In the genomic region with DNA sequence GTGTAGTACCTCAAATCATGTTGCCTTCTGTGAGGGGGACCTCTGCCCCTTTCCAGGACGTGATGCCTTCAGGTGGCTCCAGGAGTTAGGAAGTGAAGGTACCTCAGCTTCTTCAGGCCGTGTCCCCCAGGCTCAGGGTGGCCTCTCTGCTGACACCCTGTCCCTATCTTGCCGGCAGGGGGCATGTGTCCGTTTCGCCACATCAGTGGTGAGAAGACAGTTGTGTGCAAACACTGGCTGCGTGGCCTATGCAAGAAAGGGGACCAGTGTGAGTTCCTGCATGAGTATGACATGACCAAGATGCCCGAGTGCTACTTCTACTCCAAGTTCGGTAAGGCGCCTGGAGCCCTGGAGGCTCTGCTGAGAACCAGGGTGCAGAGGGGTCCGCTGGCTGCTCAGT, we compare ENCODE assay signal across 14 cellular contexts. TPM values are rescaled to one million over a fixed set of nuclear protein-coding genes. Genes with fewer than 3 reads are reported as not detected.
DNase-seq lines count a peak whose midpoint lies in the region; ATAC-seq, FAIRE-seq and TF ChIP-seq lines count a peak whose summit lies in the region.
"Had no signal": no experiment of that assay in that cellular context is flagged by ENCODE, and none has a peak within 500 bp of the region (broad histone marks: within the 10 kb centered on the region; RNA-seq: fewer than 3 reads in every experiment).

No MANE protein-coding gene starts in this region.

- FAIRE-seq in small intestine (lab: Jason Lieb, UNC), result no peak

- CTCF ChIA-PET in activated CD4-positive, alpha-beta T cell treated with anti-CD3 and anti-CD28 coated beads, Interleukin-2, amount 10 ng/mL, durations not matched to agents 7 days and 5 days (lab: Charles Lee), result interaction anchor here (0.6 to 1.2 kb wide), 4 partner anchors 11 to 182 kb away, joined by 3 to 5 read pairs (median 3); no protein-coding TSS in a partner anchor

- no peak overlapping the region for H3K27ac Mint-ChIP-seq in activated CD4-positive, alpha-beta T cell treated with anti-CD3 and anti-CD28 coated beads, Interleukin-2, amount 10 ng/mL, durations not matched to agents 7 days and 5 days
- H3K27ac Mint-ChIP-seq in endodermal cell, result no peak overlapping the region
- H3K27ac Mint-ChIP-seq: B cell had no signal

- H3K27me3 ChIP-seq in endodermal cell (ENCODE audit: control insufficient read depth, insufficient read depth, low read length, poor library complexity, severe bottlenecking) (no peaks in the 10 kb centered on the region), small intestine (ENCODE audit: control insufficient read depth in 2 of 2, insufficient read depth in 2 of 2, low read length in 2 of 2) (no peaks in the 10 kb centered on the region), H7 (ENCODE audit: control insufficient read depth, insufficient read depth, low read length) (no peaks in the 10 kb centered on the region)

- no peak overlapping the region for H3K4me3 ChIP-seq in endodermal cell (ENCODE audit: low read length)
- H3K4me3 ChIP-seq in small intestine (ENCODE audit: low read depth in 1 of 2, low read length in 2 of 2), result no peak overlapping the region
- no peak overlapping the region for H3K4me3 ChIP-seq in H7 (ENCODE audit: insufficient read depth, low read depth, low read length)

- H3K4me1 ChIP-seq in endodermal cell (ENCODE audit: control insufficient read depth, insufficient read depth, low read length) (no peaks in the 10 kb centered on the region), small intestine (ENCODE audit: control insufficient read depth in 2 of 2, insufficient read depth in 1 of 2, low read depth in 1 of 2, low read length in 1 of 2) (no peaks in the 10 kb centered on the region)

- H3K9me3 Mint-ChIP-seq in activated CD4-positive, alpha-beta T cell treated with anti-CD3 and anti-CD28 coated beads, Interleukin-2, amount 10 ng/mL, durations not matched to agents 7 days and 5 days, result no peaks in the 10 kb centered on the region
- no peaks in the 10 kb centered on the region for H3K9me3 Mint-ChIP-seq in endodermal cell

- no peak overlapping the region for H3K9ac ChIP-seq in endodermal cell (ENCODE audit: extremely low read depth, low read length, poor library complexity, severe bottlenecking)

- H3K27ac ChIP-seq in endodermal cell (ENCODE audit: low read depth, low read length) (no peak overlapping the region), small intestine (ENCODE audit: low read depth in 1 of 2, low read length in 1 of 2) (no peak overlapping the region)

- no peaks in the 10 kb centered on the region for H3K9me3 ChIP-seq in endodermal cell (ENCODE audit: control insufficient read depth, low read length)
- no peaks in the 10 kb centered on the region for H3K9me3 ChIP-seq in small intestine (ENCODE audit: control insufficient read depth, low read depth)

- H3K36me3 Mint-ChIP-seq in activated CD4-positive, alpha-beta T cell treated with anti-CD3 and anti-CD28 coated beads, Interleukin-2, amount 10 ng/mL, durations not matched to agents 7 days and 5 days (ENCODE audit: low read depth), result peaks cover 39% of the 10 kb centered on the region
- peaks cover 78% of the 10 kb centered on the region for H3K36me3 Mint-ChIP-seq in endodermal cell (ENCODE audit: low read depth)

- peaks cover 89% of the 10 kb centered on the region for H3K36me3 ChIP-seq in endodermal cell (ENCODE audit: control insufficient read depth, insufficient read depth, low read length)
- H3K36me3 ChIP-seq in small intestine (ENCODE audit: control insufficient read depth in 2 of 2, insufficient read depth in 2 of 2, low read length in 2 of 2), result peaks cover 14 to 22% of the 10 kb centered on the region in 2 donors
- H3K36me3 ChIP-seq in H7 (replicated peaks; ENCODE audit: control insufficient read depth, insufficient read depth, low read length), result peaks cover 63% of the 10 kb centered on the region

- no peak for ATAC-seq in HG03354 (IDR thresholded peaks at IDR 0.05; ENCODE audit: poor library complexity, severe bottlenecking, unreplicated experiment)
- ATAC-seq: activated CD4-positive, CD25-positive, alpha-beta regulatory T cell treated with anti-CD3 and anti-CD28 coated beads, Interleukin-2, amount 50 U/mL, for 24 hours; Right ventricle myocardium inferior had no signal

- POLR2A ChIA-PET in activated CD4-positive, alpha-beta T cell treated with anti-CD3 and anti-CD28 coated beads, Interleukin-2, amount 10 ng/mL, durations not matched to agents 7 days and 5 days (lab: Charles Lee), result no interaction called here

- no peaks in the 10 kb centered on the region for H3K27me3 Mint-ChIP-seq in activated CD4-positive, alpha-beta T cell treated with anti-CD3 and anti-CD28 coated beads, Interleukin-2, amount 10 ng/mL, durations not matched to agents 7 days and 5 days
- no peaks in the 10 kb centered on the region for H3K27me3 Mint-ChIP-seq in endodermal cell (ENCODE audit: insufficient read depth)
- H3K27me3 Mint-ChIP-seq: B cell had no signal

- 91 to 96% methylated on average over 9 to 10 of the region's 10 CpGs for WGBS in endodermal cell (ENCODE audit: insufficient coverage in 1 of 2, insufficient read length in 1 of 2), 2 experiments
- 88 to 89% (median 88%) methylated on average over 10 of the region's 10 CpGs for WGBS in small intestine, 3 donors

- DNase-seq in activated CD4-positive, alpha-beta T cell treated with anti-CD3 and anti-CD28 coated beads, Interleukin-2, amount 10 ng/mL, durations not matched to agents 7 days and 5 days, result peak; percentile 20
- no peak for DNase-seq in activated CD4-positive, alpha-beta T cell treated with anti-CD3 and anti-CD28 coated beads, Interleukin-2, amount 50 U/mL, for 48 hours
- DNase-seq in MV-4-11 (lab: John Stamatoyannopoulos, UW) (peak; percentile 13), endodermal cell (peak; percentile 69), small intestine (peak; percentile 25), H7 (no peak), amygdala (lab: John Stamatoyannopoulos, UW) (no peak)
- DNase-seq: activated gamma-delta T cell treated with Interleukin-2 at 50 U/mL for 16 hours; NCI-H2029; stimulated activated CD4-positive, alpha-beta T cell treated with anti-CD3 and anti-CD28 coated beads, Interleukin-15, amount 100 ng/mL, for 24 hours had no signal

- H3K4me3 Mint-ChIP-seq in activated CD4-positive, alpha-beta T cell treated with anti-CD3 and anti-CD28 coated beads, Interleukin-2, amount 10 ng/mL, durations not matched to agents 7 days and 5 days, result no peak overlapping the region
- H3K4me3 Mint-ChIP-seq in endodermal cell, result no peak overlapping the region
- H3K4me3 Mint-ChIP-seq: B cell had no signal

- peak; percentile 51 for TF ChIP-seq CTCF in endodermal cell (conservative IDR thresholded peaks at IDR 0.05)

- peaks cover 7% of the 10 kb centered on the region for H3K4me1 Mint-ChIP-seq in activated CD4-positive, alpha-beta T cell treated with anti-CD3 and anti-CD28 coated beads, Interleukin-2, amount 10 ng/mL, durations not matched to agents 7 days and 5 days
- H3K4me1 Mint-ChIP-seq in endodermal cell, result no peaks in the 10 kb centered on the region

RNA-seq across cellular contexts. Expression of a gene that starts 9.2 kb away (rescaled TPM):
- total RNA-seq in activated CD4-positive, alpha-beta T cell treated with anti-CD3 and anti-CD28 coated beads, Interleukin-2, amount 10 ng/mL, durations not matched to agents 7 days and 5 days, result 10 to 100 TPM; 58.5 to 61.9 TPM
- 100 to 1,000 TPM in 1 of 2 donors, 10 to 100 TPM in 1; 87.3 to 126 TPM for total RNA-seq in endodermal cell
- 89.5 TPM for polyA plus RNA-seq in endodermal cell (2013, experiment 1 of 2)
- 81.8 TPM for polyA plus RNA-seq in endodermal cell (2013, experiment 2 of 2)
- polyA plus RNA-seq in small intestine, result 10 to 100 TPM; 24.4 to 28.3 (median 27.0) TPM
- 93.5 and 95.1 TPM in 2 replicates for total RNA-seq in H7 (2014; rRNA removed; shearing (Covaris generic))

RNA-seq across cellular contexts. Expression of a gene that starts 9.3 kb away (rescaled TPM):
- 1 to 10 TPM; 5.7 to 8.6 TPM for total RNA-seq in activated CD4-positive, alpha-beta T cell treated with anti-CD3 and anti-CD28 coated beads, Interleukin-2, amount 10 ng/mL, durations not matched to agents 7 days and 5 days
- 10 to 100 TPM; 11.9 to 12.5 TPM for total RNA-seq in endodermal cell
- polyA plus RNA-seq in endodermal cell (2013, experiment 1 of 2), result 5.8 TPM
- 5.2 TPM for polyA plus RNA-seq in endodermal cell (2013, experiment 2 of 2)
- polyA plus RNA-seq in small intestine, result 1 to 10 TPM; 2.7 to 4.1 (median 3.8) TPM
- 11.2 and 13.3 TPM in 2 replicates for total RNA-seq in H7 (2014; rRNA removed; shearing (Covaris generic))

RNA-seq across cellular contexts. Expression of a gene that starts 18.0 kb away (rescaled TPM):
- 100 to 1,000 TPM; 369 to 370 TPM for total RNA-seq in activated CD4-positive, alpha-beta T cell treated with anti-CD3 and anti-CD28 coated beads, Interleukin-2, amount 10 ng/mL, durations not matched to agents 7 days and 5 days
- total RNA-seq in endodermal cell, result 100 to 1,000 TPM; 455 to 472 TPM
- 477 TPM for polyA plus RNA-seq in endodermal cell (2013, experiment 1 of 2)
- 427 TPM for polyA plus RNA-seq in endodermal cell (2013, experiment 2 of 2)
- polyA plus RNA-seq in small intestine, result 1,000 to 10,000 TPM; 1,401 to 3,068 (median 1,584) TPM
- 668 and 694 TPM in 2 replicates for total RNA-seq in H7 (2014; rRNA removed; shearing (Covaris generic))

RNA-seq across cellular contexts. Expression of a gene that starts 24.7 kb away (rescaled TPM):
- total RNA-seq in activated CD4-positive, alpha-beta T cell treated with anti-CD3 and anti-CD28 coated beads, Interleukin-2, amount 10 ng/mL, durations not matched to agents 7 days and 5 days, result 10 to 100 TPM; 28.1 to 28.2 TPM
- 10 to 100 TPM; 13.7 to 16.5 TPM for total RNA-seq in endodermal cell
- 14.0 TPM for polyA plus RNA-seq in endodermal cell (2013, experiment 1 of 2)
- 11.0 TPM for polyA plus RNA-seq in endodermal cell (2013, experiment 2 of 2)
- polyA plus RNA-seq in small intestine, result 10 to 100 TPM in 2 of 3 donors, 1 to 10 TPM in 1; 9.7 to 25.0 (median 12.1) TPM
- 9.9 and 14.9 TPM in 2 replicates for total RNA-seq in H7 (2014; rRNA removed; shearing (Covaris generic))

RNA-seq across cellular contexts. Expression of a gene that starts 39.2 kb away (rescaled TPM):
- 100 to 1,000 TPM in 1 of 2 experiments, 10 to 100 TPM in 1; 94.2 to 115 TPM for total RNA-seq in activated CD4-positive, alpha-beta T cell treated with anti-CD3 and anti-CD28 coated beads, Interleukin-2, amount 10 ng/mL, durations not matched to agents 7 days and 5 days
- 100 to 1,000 TPM; 102 to 117 TPM for total RNA-seq in endodermal cell
- 89.0 TPM for polyA plus RNA-seq in endodermal cell (2013, experiment 1 of 2)
- polyA plus RNA-seq in endodermal cell (2013, experiment 2 of 2), result 90.0 TPM
- polyA plus RNA-seq in small intestine, result 100 to 1,000 TPM; 130 to 166 (median 135) TPM
- 74.9 and 78.9 TPM in 2 replicates for total RNA-seq in H7 (2014; rRNA removed; shearing (Covaris generic))

Comparison
In these comparisons a context has a peak if more than half of its experiments do, and no peak if none do; other contexts are left out.
1. DNase-seq: peak in activated CD4-positive, alpha-beta T cell treated with anti-CD3 and anti-CD28 coated beads, Interleukin-2, amount 10 ng/mL, durations not matched to agents 7 days and 5 days (single experiment), MV-4-11 (single experiment), endodermal cell (single experiment) and small intestine (single experiment); none in activated CD4-positive, alpha-beta T cell treated with anti-CD3 and anti-CD28 coated beads, Interleukin-2, amount 50 U/mL, for 48 hours (0 of 2), H7 (single experiment) and amygdala (0 of 56).